1 cellular context compared by ENCODE assay signal in the genomic region with DNA sequence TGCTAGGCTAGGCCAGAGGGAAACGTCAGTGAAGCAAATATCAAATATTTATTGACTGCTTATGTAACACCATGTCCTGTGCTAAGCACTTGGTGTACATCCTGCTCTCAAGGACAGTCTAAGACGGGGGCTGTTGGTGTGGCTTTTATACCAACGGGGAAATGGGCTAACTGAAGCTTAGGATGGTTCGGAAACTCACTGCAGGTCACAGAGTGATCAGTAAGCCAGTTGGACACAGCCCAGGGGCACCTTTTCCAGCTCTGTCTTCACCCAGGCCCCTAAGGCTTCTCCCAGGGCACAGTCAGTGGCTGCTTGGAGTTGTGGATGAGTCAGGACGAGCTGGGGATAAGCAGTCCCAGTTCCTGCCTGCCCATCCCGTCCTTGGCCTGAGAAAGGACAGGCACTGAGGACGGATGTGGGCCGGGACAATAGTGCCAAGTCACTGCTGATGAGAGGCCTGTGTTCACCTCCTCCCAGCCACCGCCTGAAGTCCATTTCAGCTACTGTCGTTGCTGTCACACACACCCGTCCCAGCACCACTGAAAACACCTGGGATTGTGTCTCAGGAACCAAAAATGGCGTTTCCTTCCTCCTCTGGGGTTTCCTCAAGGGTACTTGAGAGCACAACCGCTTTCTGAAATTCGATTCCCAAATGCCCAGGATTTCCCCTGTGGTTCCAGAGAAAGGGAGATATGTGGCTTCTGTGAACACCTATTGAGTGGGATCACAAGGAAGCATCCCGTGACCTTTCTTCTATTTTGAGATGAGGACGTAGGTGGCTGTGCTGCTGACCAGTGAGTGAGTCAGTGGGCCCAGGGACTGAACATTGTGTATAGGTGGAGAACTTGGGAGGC.
A peak's percentile ranks its signal among the peaks of the same experiment; 100 is the strongest.
TF ChIP-seq lines count a peak whose summit lies in the region.

No MANE protein-coding gene starts in this region.

TF ChIP-seq in HepG2, 621 proteins besides CTCF, POLR2A, EP300 and RAD21 (continues in another document):
- TF ChIP-seq, protein P1, sequence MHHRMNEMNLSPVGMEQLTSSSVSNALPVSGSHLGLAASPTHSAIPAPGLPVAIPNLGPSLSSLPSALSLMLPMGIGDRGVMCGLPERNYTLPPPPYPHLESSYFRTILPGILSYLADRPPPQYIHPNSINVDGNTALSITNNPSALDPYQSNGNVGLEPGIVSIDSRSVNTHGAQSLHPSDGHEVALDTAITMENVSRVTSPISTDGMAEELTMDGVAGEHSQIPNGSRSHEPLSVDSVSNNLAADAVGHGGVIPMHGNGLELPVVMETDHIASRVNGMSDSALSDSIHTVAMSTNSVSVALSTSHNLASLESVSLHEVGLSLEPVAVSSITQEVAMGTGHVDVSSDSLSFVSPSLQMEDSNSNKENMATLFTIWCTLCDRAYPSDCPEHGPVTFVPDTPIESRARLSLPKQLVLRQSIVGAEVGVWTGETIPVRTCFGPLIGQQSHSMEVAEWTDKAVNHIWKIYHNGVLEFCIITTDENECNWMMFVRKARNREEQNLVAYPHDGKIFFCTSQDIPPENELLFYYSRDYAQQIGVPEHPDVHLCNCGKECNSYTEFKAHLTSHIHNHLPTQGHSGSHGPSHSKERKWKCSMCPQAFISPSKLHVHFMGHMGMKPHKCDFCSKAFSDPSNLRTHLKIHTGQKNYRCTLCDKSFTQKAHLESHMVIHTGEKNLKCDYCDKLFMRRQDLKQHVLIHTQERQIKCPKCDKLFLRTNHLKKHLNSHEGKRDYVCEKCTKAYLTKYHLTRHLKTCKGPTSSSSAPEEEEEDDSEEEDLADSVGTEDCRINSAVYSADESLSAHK (CRISPR knock-in tag; IDR thresholded peaks at IDR 0.05; ENCODE audit: borderline replicate concordance): no peak
- TF ChIP-seq ZNF432 (CRISPR knock-in tag; IDR thresholded peaks at IDR 0.05; ENCODE audit: borderline replicate concordance) (no peak), HOXA5 (CRISPR knock-in tag; IDR thresholded peaks at IDR 0.05) (no peak), KMT2B (CRISPR knock-in tag; IDR thresholded peaks at IDR 0.05) (no peak), PRPF4 (IDR thresholded peaks at IDR 0.05; ENCODE audit: low read depth, low read length, poor library complexity, severe bottlenecking) (no peak), ZNF891 (CRISPR knock-in tag; IDR thresholded peaks at IDR 0.05) (no peak), KDM3A (CRISPR knock-in tag; IDR thresholded peaks at IDR 0.05; ENCODE audit: low read depth) (0 out of 2 replicates have a peak, but pooled peaks have one; percentile 53), NAIF1 (CRISPR knock-in tag; IDR thresholded peaks at IDR 0.05; ENCODE audit: borderline replicate concordance) (0 out of 2 replicates have a peak, but pooled peaks have one; percentile 23), FOXO1 (CRISPR knock-in tag; IDR thresholded peaks at IDR 0.05) (peak; percentile 10; the same call in 1 of the 2 replicates), ATF1 (CRISPR knock-in tag; IDR thresholded peaks at IDR 0.05) (no peak), GFI1 (CRISPR knock-in tag; IDR thresholded peaks at IDR 0.05; ENCODE audit: borderline replicate concordance) (no peak; the same call in 1 of the 2 replicates), DPF2 (CRISPR knock-in tag; IDR thresholded peaks at IDR 0.05; ENCODE audit: borderline replicate concordance, low read depth) (0 out of 2 replicates have a peak, but pooled peaks have one; percentile 33), TBL1XR1 (IDR thresholded peaks at IDR 0.05; ENCODE audit: borderline replicate concordance, low read length, partially characterized antibody) (no peak), ELF3 (CRISPR knock-in tag; IDR thresholded peaks at IDR 0.05) (peak; percentile 49), MYC (CRISPR knock-in tag; IDR thresholded peaks at IDR 0.05; ENCODE audit: borderline replicate concordance) (peak; percentile 60; the same call in 1 of the 2 replicates), MED1 (CRISPR knock-in tag; IDR thresholded peaks at IDR 0.05) (peak; percentile 68), GATAD2A (CRISPR knock-in tag; IDR thresholded peaks at IDR 0.05) (peak; percentile 64; the same call in 1 of the 2 replicates), KDM6A (CRISPR knock-in tag; IDR thresholded peaks at IDR 0.05; ENCODE audit: low read depth) (no peak), U2AF2 (IDR thresholded peaks at IDR 0.05; ENCODE audit: low read depth, low read length) (no peak), XBP1 (CRISPR knock-in tag; IDR thresholded peaks at IDR 0.05) (no peak), ZNF543 (CRISPR knock-in tag; IDR thresholded peaks at IDR 0.05) (no peak), ZNF607 (CRISPR knock-in tag; IDR thresholded peaks at IDR 0.05; ENCODE audit: borderline replicate concordance) (no peak), ZNF205 (CRISPR knock-in tag; IDR thresholded peaks at IDR 0.05) (no peak), ADNP (CRISPR knock-in tag; IDR thresholded peaks at IDR 0.05) (no peak), SRSF9 (IDR thresholded peaks at IDR 0.05; ENCODE audit: borderline replicate concordance, insufficient read depth, low read depth, low read length, poor library complexity, severe bottlenecking) (no peak), ZNF850 (CRISPR knock-in tag; conservative IDR thresholded peaks at IDR 0.05) (no peak), PLRG1 (conservative IDR thresholded peaks at IDR 0.05) (no peak), ZNF619 (CRISPR knock-in tag; IDR thresholded peaks at IDR 0.05) (no peak), ZNF333 (CRISPR knock-in tag; IDR thresholded peaks at IDR 0.05; ENCODE audit: borderline replicate concordance) (0 out of 2 replicates have a peak, but pooled peaks have one; percentile 20), ZNF761 (CRISPR knock-in tag; conservative IDR thresholded peaks at IDR 0.05) (peak; percentile 81; the same call in 1 of the 2 replicates), RBM39 (IDR thresholded peaks at IDR 0.05; ENCODE audit: low read depth, low read length, poor library complexity, severe bottlenecking) (no peak), HOXA3 (CRISPR knock-in tag; IDR thresholded peaks at IDR 0.05) (peak; percentile 66), BHLHE40 (IDR thresholded peaks at IDR 0.05; ENCODE audit: low read length) (no peak), ZSCAN31 (CRISPR knock-in tag; IDR thresholded peaks at IDR 0.05; ENCODE audit: low read depth) (no peak), ATM (IDR thresholded peaks at IDR 0.05; ENCODE audit: borderline replicate concordance) (no peak), KDM2A (CRISPR knock-in tag; IDR thresholded peaks at IDR 0.05; ENCODE audit: borderline replicate concordance, low read depth) (peak; percentile 67; the same call in 1 of the 2 replicates), ZFAT (CRISPR knock-in tag; conservative IDR thresholded peaks at IDR 0.05) (no peak), SALL2 (CRISPR knock-in tag; IDR thresholded peaks at IDR 0.05) (peak; percentile 57; the same call in 1 of the 2 replicates), ETV5 (CRISPR knock-in tag; IDR thresholded peaks at IDR 0.05; ENCODE audit: borderline replicate concordance) (peak; percentile 78)
- TF ChIP-seq, protein P2, sequence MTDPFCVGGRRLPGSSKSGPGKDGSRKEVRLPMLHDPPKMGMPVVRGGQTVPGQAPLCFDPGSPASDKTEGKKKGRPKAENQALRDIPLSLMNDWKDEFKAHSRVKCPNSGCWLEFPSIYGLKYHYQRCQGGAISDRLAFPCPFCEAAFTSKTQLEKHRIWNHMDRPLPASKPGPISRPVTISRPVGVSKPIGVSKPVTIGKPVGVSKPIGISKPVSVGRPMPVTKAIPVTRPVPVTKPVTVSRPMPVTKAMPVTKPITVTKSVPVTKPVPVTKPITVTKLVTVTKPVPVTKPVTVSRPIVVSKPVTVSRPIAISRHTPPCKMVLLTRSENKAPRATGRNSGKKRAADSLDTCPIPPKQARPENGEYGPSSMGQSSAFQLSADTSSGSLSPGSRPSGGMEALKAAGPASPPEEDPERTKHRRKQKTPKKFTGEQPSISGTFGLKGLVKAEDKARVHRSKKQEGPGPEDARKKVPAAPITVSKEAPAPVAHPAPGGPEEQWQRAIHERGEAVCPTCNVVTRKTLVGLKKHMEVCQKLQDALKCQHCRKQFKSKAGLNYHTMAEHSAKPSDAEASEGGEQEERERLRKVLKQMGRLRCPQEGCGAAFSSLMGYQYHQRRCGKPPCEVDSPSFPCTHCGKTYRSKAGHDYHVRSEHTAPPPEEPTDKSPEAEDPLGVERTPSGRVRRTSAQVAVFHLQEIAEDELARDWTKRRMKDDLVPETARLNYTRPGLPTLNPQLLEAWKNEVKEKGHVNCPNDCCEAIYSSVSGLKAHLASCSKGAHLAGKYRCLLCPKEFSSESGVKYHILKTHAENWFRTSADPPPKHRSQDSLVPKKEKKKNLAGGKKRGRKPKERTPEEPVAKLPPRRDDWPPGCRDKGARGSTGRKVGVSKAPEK (CRISPR knock-in tag; IDR thresholded peaks at IDR 0.05; ENCODE audit: borderline replicate concordance): no peak
- TF ChIP-seq, protein P3, sequence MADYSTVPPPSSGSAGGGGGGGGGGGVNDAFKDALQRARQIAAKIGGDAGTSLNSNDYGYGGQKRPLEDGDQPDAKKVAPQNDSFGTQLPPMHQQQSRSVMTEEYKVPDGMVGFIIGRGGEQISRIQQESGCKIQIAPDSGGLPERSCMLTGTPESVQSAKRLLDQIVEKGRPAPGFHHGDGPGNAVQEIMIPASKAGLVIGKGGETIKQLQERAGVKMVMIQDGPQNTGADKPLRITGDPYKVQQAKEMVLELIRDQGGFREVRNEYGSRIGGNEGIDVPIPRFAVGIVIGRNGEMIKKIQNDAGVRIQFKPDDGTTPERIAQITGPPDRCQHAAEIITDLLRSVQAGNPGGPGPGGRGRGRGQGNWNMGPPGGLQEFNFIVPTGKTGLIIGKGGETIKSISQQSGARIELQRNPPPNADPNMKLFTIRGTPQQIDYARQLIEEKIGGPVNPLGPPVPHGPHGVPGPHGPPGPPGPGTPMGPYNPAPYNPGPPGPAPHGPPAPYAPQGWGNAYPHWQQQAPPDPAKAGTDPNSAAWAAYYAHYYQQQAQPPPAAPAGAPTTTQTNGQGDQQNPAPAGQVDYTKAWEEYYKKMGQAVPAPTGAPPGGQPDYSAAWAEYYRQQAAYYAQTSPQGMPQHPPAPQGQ (CRISPR knock-in tag; IDR thresholded peaks at IDR 0.05; ENCODE audit: borderline replicate concordance): no peak
- TF ChIP-seq, protein P4, sequence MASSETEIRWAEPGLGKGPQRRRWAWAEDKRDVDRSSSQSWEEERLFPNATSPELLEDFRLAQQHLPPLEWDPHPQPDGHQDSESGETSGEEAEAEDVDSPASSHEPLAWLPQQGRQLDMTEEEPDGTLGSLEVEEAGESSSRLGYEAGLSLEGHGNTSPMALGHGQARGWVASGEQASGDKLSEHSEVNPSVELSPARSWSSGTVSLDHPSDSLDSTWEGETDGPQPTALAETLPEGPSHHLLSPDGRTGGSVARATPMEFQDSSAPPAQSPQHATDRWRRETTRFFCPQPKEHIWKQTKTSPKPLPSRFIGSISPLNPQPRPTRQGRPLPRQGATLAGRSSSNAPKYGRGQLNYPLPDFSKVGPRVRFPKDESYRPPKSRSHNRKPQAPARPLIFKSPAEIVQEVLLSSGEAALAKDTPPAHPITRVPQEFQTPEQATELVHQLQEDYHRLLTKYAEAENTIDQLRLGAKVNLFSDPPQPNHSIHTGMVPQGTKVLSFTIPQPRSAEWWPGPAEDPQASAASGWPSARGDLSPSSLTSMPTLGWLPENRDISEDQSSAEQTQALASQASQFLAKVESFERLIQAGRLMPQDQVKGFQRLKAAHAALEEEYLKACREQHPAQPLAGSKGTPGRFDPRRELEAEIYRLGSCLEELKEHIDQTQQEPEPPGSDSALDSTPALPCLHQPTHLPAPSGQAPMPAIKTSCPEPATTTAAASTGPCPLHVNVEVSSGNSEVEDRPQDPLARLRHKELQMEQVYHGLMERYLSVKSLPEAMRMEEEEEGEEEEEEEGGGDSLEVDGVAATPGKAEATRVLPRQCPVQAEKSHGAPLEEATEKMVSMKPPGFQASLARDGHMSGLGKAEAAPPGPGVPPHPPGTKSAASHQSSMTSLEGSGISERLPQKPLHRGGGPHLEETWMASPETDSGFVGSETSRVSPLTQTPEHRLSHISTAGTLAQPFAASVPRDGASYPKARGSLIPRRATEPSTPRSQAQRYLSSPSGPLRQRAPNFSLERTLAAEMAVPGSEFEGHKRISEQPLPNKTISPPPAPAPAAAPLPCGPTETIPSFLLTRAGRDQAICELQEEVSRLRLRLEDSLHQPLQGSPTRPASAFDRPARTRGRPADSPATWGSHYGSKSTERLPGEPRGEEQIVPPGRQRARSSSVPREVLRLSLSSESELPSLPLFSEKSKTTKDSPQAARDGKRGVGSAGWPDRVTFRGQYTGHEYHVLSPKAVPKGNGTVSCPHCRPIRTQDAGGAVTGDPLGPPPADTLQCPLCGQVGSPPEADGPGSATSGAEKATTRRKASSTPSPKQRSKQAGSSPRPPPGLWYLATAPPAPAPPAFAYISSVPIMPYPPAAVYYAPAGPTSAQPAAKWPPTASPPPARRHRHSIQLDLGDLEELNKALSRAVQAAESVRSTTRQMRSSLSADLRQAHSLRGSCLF (CRISPR knock-in tag; IDR thresholded peaks at IDR 0.05; ENCODE audit: borderline replicate concordance): no peak
- TF ChIP-seq, protein P5, sequence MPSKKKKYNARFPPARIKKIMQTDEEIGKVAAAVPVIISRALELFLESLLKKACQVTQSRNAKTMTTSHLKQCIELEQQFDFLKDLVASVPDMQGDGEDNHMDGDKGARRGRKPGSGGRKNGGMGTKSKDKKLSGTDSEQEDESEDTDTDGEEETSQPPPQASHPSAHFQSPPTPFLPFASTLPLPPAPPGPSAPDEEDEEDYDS (CRISPR knock-in tag; IDR thresholded peaks at IDR 0.05): peak; percentile 81
- TF ChIP-seq, protein P6, sequence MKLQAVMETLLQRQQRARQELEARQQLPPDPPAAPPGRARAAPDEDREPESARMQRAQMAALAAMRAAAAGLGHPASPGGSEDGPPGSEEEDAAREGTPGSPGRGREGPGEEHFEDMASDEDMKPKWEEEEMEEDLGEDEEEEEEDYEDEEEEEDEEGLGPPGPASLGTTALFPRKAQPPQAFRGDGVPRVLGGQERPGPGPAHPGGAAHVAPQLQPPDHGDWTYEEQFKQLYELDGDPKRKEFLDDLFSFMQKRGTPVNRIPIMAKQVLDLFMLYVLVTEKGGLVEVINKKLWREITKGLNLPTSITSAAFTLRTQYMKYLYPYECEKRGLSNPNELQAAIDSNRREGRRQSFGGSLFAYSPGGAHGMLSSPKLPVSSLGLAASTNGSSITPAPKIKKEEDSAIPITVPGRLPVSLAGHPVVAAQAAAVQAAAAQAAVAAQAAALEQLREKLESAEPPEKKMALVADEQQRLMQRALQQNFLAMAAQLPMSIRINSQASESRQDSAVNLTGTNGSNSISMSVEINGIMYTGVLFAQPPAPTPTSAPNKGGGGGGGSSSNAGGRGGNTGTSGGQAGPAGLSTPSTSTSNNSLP (IDR thresholded peaks at IDR 0.05; ENCODE audit: low read depth, low read length): no peak
- TF ChIP-seq, protein P7, sequence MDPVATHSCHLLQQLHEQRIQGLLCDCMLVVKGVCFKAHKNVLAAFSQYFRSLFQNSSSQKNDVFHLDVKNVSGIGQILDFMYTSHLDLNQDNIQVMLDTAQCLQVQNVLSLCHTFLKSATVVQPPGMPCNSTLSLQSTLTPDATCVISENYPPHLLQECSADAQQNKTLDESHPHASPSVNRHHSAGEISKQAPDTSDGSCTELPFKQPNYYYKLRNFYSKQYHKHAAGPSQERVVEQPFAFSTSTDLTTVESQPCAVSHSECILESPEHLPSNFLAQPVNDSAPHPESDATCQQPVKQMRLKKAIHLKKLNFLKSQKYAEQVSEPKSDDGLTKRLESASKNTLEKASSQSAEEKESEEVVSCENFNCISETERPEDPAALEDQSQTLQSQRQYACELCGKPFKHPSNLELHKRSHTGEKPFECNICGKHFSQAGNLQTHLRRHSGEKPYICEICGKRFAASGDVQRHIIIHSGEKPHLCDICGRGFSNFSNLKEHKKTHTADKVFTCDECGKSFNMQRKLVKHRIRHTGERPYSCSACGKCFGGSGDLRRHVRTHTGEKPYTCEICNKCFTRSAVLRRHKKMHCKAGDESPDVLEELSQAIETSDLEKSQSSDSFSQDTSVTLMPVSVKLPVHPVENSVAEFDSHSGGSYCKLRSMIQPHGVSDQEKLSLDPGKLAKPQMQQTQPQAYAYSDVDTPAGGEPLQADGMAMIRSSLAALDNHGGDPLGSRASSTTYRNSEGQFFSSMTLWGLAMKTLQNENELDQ (CRISPR knock-in tag; IDR thresholded peaks at IDR 0.05; ENCODE audit: borderline replicate concordance): no peak
